11 cellular contexts compared by ENCODE assay signal in genomic region chr11:68012843-68013610, GRCh38. TPM values are rescaled to one million over a fixed set of nuclear protein-coding genes. Genes with fewer than 3 reads are reported as not detected.
DNase-seq lines count a peak whose midpoint lies in the region; ATAC-seq and TF ChIP-seq lines count a peak whose summit lies in the region.
"Had no signal": no experiment of that assay in that cellular context is flagged by ENCODE, and none has a peak within 500 bp of the region (broad histone marks: within the 10 kb centered on the region; RNA-seq: fewer than 3 reads in every experiment).

No MANE protein-coding gene starts in this region.

- no peak overlapping the region for H3K4me3 ChIP-seq in ectodermal cell (ENCODE audit: insufficient read depth, low read depth, low read length)

- H3K4me1 ChIP-seq in ectodermal cell (ENCODE audit: control insufficient read depth, insufficient read depth, low read length), result peaks cover 25% of the 10 kb centered on the region

- H3K27me3 ChIP-seq in ectodermal cell (ENCODE audit: control insufficient read depth, insufficient read depth, low read length, poor library complexity, severe bottlenecking), result no peaks in the 10 kb centered on the region

- peaks cover 30% of the 10 kb centered on the region for H3K4me1 Mint-ChIP-seq in nephron
- H3K4me1 Mint-ChIP-seq in stimulated activated memory B cell treated with anti-CD40 and anti-IgM and Interleukin-4, amounts not matched to agents 10 μg/mL and 1 μg/mL and 100 μg/mL, for 72 hours, result peaks cover 32% of the 10 kb centered on the region

- no peaks in the 10 kb centered on the region for H3K9me3 ChIP-seq in ectodermal cell (ENCODE audit: control insufficient read depth, low read length)

- no peaks in the 10 kb centered on the region for H3K36me3 ChIP-seq in ectodermal cell (ENCODE audit: control insufficient read depth, insufficient read depth, low read length)

- H3K27ac ChIP-seq in ectodermal cell (ENCODE audit: insufficient read depth, low read depth, low read length, poor library complexity, severe bottlenecking), result peak overlapping the region; percentile 57

- H3K4me3 Mint-ChIP-seq in nephron, result peak overlapping the region in 1 of 3 experiments; percentile 34
- H3K4me3 Mint-ChIP-seq in stimulated activated memory B cell treated with anti-CD40 and anti-IgM and Interleukin-4, amounts not matched to agents 10 μg/mL and 1 μg/mL and 100 μg/mL, for 72 hours, result no peak overlapping the region

- H3K36me3 Mint-ChIP-seq in nephron (ENCODE audit: low read depth), result no peaks in the 10 kb centered on the region
- H3K36me3 Mint-ChIP-seq in stimulated activated memory B cell treated with anti-CD40 and anti-IgM and Interleukin-4, amounts not matched to agents 10 μg/mL and 1 μg/mL and 100 μg/mL, for 72 hours, result no peaks in the 10 kb centered on the region

- H3K27me3 Mint-ChIP-seq in nephron (ENCODE audit: low read depth), result peaks cover 21% of the 10 kb centered on the region
- H3K27me3 Mint-ChIP-seq in stimulated activated memory B cell treated with anti-CD40 and anti-IgM and Interleukin-4, amounts not matched to agents 10 μg/mL and 1 μg/mL and 100 μg/mL, for 72 hours, result no peaks in the 10 kb centered on the region

- H3K9me3 Mint-ChIP-seq in nephron, result no peaks in the 10 kb centered on the region
- H3K9me3 Mint-ChIP-seq in stimulated activated memory B cell treated with anti-CD40 and anti-IgM and Interleukin-4, amounts not matched to agents 10 μg/mL and 1 μg/mL and 100 μg/mL, for 72 hours, result no peaks in the 10 kb centered on the region

- 83 to 89% methylated on average over 16 of the region's 16 CpGs for WGBS in ectodermal cell, 2 experiments

- intact Hi-C loops in posterior cingulate gyrus (cut with DNase I), result no loop called here

- DNase-seq in AG20443 (ENCODE audit: low spot score) (peak; percentile 93), NCI-H460 (ENCODE audit: extremely low read depth, low read depth) (peak; percentile 92), posterior cingulate gyrus (no peak), NCI-H82 (lab: John Stamatoyannopoulos, UW) (no peak)
- DNase-seq: DND-41, H7, NCI-H1417 treated with DMSO at 0.1 percent for 48 hours had no signal

- no peak for TF ChIP-seq CTCF in nephron (IDR thresholded peaks at IDR 0.05; ENCODE audit: unreplicated experiment in 3 of 3)

- ATAC-seq in stimulated activated memory B cell treated with anti-CD40 and anti-IgM and Interleukin-4, amounts not matched to agents 10 μg/mL and 1 μg/mL and 100 μg/mL, for 72 hours, result no peak
- ATAC-seq in HG03432 (IDR thresholded peaks at IDR 0.05; ENCODE audit: unreplicated experiment), result no peak

- peak overlapping the region; percentile 90 to 96 (median 95) for H3K27ac Mint-ChIP-seq in nephron
- H3K27ac Mint-ChIP-seq in stimulated activated memory B cell treated with anti-CD40 and anti-IgM and Interleukin-4, amounts not matched to agents 10 μg/mL and 1 μg/mL and 100 μg/mL, for 72 hours, result no peak overlapping the region

RNA-seq across cellular contexts. Expression of gene ALDH3B1, which starts 2.9 kb away (rescaled TPM):
- 60.8 and 64.5 TPM in 2 replicates for total RNA-seq in NCI-H460 (2014; rRNA removed; shearing (Covaris generic))
- 93.4 and 101 TPM in 2 replicates for polyA plus RNA-seq in NCI-H460 (2014; cell fraction: nucleus; rRNA removed)
- polyA plus RNA-seq in ectodermal cell (2013, experiment 1 of 4), result 0.24 TPM
- 0.52 TPM for polyA plus RNA-seq in ectodermal cell (2013, experiment 2 of 4)
- polyA plus RNA-seq in ectodermal cell (2013, experiment 3 of 4), result 0.53 TPM
- 0.53 TPM for polyA plus RNA-seq in ectodermal cell (2013, experiment 4 of 4)

RNA-seq across cellular contexts. Expression of gene UNC93B1, which starts 9.1 kb away (rescaled TPM):
- 15.1 and 20.3 TPM in 2 replicates for total RNA-seq in NCI-H460 (2014; rRNA removed; shearing (Covaris generic))
- 73.5 and 75.1 TPM in 2 replicates for polyA plus RNA-seq in NCI-H460 (2014; cell fraction: nucleus; rRNA removed)
- 9.3 TPM for polyA plus RNA-seq in ectodermal cell (2013, experiment 1 of 4)
- 11.2 TPM for polyA plus RNA-seq in ectodermal cell (2013, experiment 2 of 4)
- 14.8 TPM for polyA plus RNA-seq in ectodermal cell (2013, experiment 3 of 4)
- 13.3 TPM for polyA plus RNA-seq in ectodermal cell (2013, experiment 4 of 4)

RNA-seq across cellular contexts. Expression of gene NDUFS8, which starts 17.5 kb away (rescaled TPM):
- total RNA-seq in NCI-H460 (2014; rRNA removed; shearing (Covaris generic)), result 150 and 177 TPM in 2 replicates
- polyA plus RNA-seq in NCI-H460 (2014; cell fraction: nucleus; rRNA removed), result 239 and 248 TPM in 2 replicates
- polyA plus RNA-seq in ectodermal cell (2013, experiment 1 of 4), result 146 TPM
- polyA plus RNA-seq in ectodermal cell (2013, experiment 2 of 4), result 155 TPM
- polyA plus RNA-seq in ectodermal cell (2013, experiment 3 of 4), result 139 TPM
- polyA plus RNA-seq in ectodermal cell (2013, experiment 4 of 4), result 160 TPM

RNA-seq across cellular contexts. Expression of gene TCIRG1, which starts 25.8 kb away (rescaled TPM):
- 43.1 and 46.1 TPM in 2 replicates for total RNA-seq in NCI-H460 (2014; rRNA removed; shearing (Covaris generic))
- 889 and 1,012 TPM in 2 replicates for polyA plus RNA-seq in NCI-H460 (2014; cell fraction: nucleus; rRNA removed)
- polyA plus RNA-seq in ectodermal cell (2013, experiment 1 of 4), result 17.7 TPM
- 19.0 TPM for polyA plus RNA-seq in ectodermal cell (2013, experiment 2 of 4)
- polyA plus RNA-seq in ectodermal cell (2013, experiment 3 of 4), result 16.9 TPM
- polyA plus RNA-seq in ectodermal cell (2013, experiment 4 of 4), result 17.0 TPM

Comparison
In these comparisons a context has a peak if more than half of its experiments do, and no peak if none do; other contexts are left out.
1. DNase-seq: peak in AG20443 (single experiment) and NCI-H460 (single experiment); none in posterior cingulate gyrus (0 of 10) and NCI-H82 (single experiment).